ENCODE assay signal across 7 cellular contexts in genomic region chr5:100904259-100904822, GRCh38. TPM values are rescaled to one million over a fixed set of nuclear protein-coding genes. Genes with fewer than 3 reads are reported as not detected.
DNase-seq lines count a peak whose midpoint lies in the region; ATAC-seq and TF ChIP-seq lines count a peak whose summit lies in the region.

No MANE protein-coding gene starts in this region.

- peak overlapping the region; percentile 3 to 66 for H3K9ac ChIP-seq in colonic mucosa (ENCODE audit: low read depth in 2 of 2, low read length in 2 of 2)

- no peak for TF ChIP-seq CTCF in colonic mucosa (IDR thresholded peaks at IDR 0.05)
- no peak for TF ChIP-seq CTCF in neural crest cell (conservative IDR thresholded peaks at IDR 0.05)

- no peaks in the 10 kb centered on the region for H3K27me3 ChIP-seq in colonic mucosa

- H3K4me3 Mint-ChIP-seq in neural crest cell, result peak overlapping the region; percentile 86

- DNase-seq in T-helper 2 cell (peak in 3 of 5 experiments; percentile 31 to 92 (median 64)), colonic mucosa (peak; percentile 24), neural crest cell (ENCODE audit: low read depth, low spot score) (no peak), NCI-H2107 (lab: John Stamatoyannopoulos, UW) (no peak)

- no peaks in the 10 kb centered on the region for H3K9me3 ChIP-seq in colonic mucosa

- H3K4me3 ChIP-seq in colonic mucosa, result peak overlapping the region; percentile 46

- H3K9me3 Mint-ChIP-seq in neural crest cell, result no peaks in the 10 kb centered on the region

- peak overlapping the region; percentile 76 for H3K27ac ChIP-seq in colonic mucosa

- no peak overlapping the region for H3K27ac Mint-ChIP-seq in neural crest cell (ENCODE audit: unreplicated experiment)

- no peaks in the 10 kb centered on the region for H3K36me3 Mint-ChIP-seq in neural crest cell (ENCODE audit: low read depth)

- H3K27me3 Mint-ChIP-seq in neural crest cell (ENCODE audit: low read depth), result peaks cover 68% of the 10 kb centered on the region

- H3K36me3 ChIP-seq in colonic mucosa, result no peaks in the 10 kb centered on the region

- peaks cover 38% of the 10 kb centered on the region for H3K4me1 Mint-ChIP-seq in neural crest cell

- no peaks in the 10 kb centered on the region for H3K4me1 ChIP-seq in colonic mucosa

- intact Hi-C loops in colonic mucosa (cut with DNase I), result no loop called here

- ATAC-seq in GM19043 (IDR thresholded peaks at IDR 0.05; ENCODE audit: low read depth, unreplicated experiment) (peak; percentile 19), HG03097 (IDR thresholded peaks at IDR 0.05; ENCODE audit: low FRiP score, unreplicated experiment) (peak; percentile 19), HG02840 (IDR thresholded peaks at IDR 0.05; ENCODE audit: low FRiP score, unreplicated experiment) (no peak)

RNA-seq across cellular contexts. Expression of gene ST8SIA4, which starts 1.3 kb away (rescaled TPM):
- 1 to 10 TPM; 2.6 to 6.2 TPM for total RNA-seq in colonic mucosa
- total RNA-seq in neural crest cell, result 3.6 and 5.9 TPM in 2 replicates

Comparison
In these comparisons a context has a peak if more than half of its experiments do, and no peak if none do; other contexts are left out.
1. DNase-seq: peak in T-helper 2 cell (3 of 5) and colonic mucosa (single experiment); none in neural crest cell (single experiment) and NCI-H2107 (single experiment).